Comparison of ENCODE assay signal across 8 cellular contexts in the genomic region with DNA sequence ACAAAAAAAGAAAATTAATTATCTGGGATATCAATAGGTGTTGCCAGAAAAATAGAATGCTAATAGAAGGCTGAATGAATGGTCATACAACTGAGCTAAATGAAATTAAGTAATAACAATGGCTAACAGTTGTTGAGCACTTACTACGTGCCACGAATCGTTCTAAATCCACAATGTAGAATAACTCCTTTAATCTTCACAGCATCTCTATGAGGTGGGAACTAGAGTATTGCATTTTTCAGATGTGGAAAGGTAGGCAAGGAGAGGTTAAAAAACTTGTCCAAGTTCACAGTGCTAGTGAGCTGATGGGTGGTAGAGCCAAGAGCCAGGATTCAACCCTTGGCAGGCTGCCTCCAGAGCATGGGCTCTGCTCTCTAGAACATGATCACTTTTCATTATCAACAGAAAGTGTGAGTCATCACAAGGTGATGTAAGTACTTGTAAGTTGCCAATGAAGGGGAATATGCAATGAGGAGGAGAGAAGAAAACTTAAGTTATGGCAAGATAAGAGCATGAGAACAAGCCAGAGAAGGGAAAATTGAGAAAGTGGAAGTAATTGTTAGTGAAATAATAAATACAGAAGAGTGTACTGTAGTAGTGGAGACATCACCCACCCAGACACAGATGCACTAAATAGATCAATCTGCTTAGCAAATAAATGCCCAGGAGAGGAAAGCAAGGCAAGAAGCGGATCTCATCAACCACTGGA.
DNase-seq lines count a peak whose midpoint lies in the region; ATAC-seq lines count a peak whose summit lies in the region.

No MANE protein-coding gene starts in this region.

- ATAC-seq in GM19455 (IDR thresholded peaks at IDR 0.05; ENCODE audit: unreplicated experiment) (no peak), GM21737 (IDR thresholded peaks at IDR 0.05; ENCODE audit: unreplicated experiment) (no peak)

- H3K27me3 ChIP-seq in H7 (ENCODE audit: control insufficient read depth, insufficient read depth, low read length): no peaks in the 10 kb centered on the region

- no peak overlapping the region for H3K4me3 ChIP-seq in H7 (ENCODE audit: insufficient read depth, low read depth, low read length)

- no peaks in the 10 kb centered on the region for H3K36me3 ChIP-seq in H7 (replicated peaks; ENCODE audit: control insufficient read depth, insufficient read depth, low read length)

- DNase-seq in H4 (ENCODE audit: low spot score) (peak; percentile 89), NCI-H446 treated with DMSO at 0.1 percent for 48 hours (lab: John Stamatoyannopoulos, UW) (peak; percentile 99), fibroblast of peridontal ligament (ENCODE audit: extremely low read depth) (peak; percentile 97), renal cortical epithelial cell (ENCODE audit: low read depth) (peak; percentile 96), 8988T (no peak), H7 (no peak)

Comparison
In these comparisons a context has a peak if more than half of its experiments do, and no peak if none do; other contexts are left out.
1. DNase-seq: peak in H4 (single experiment), NCI-H446 treated with DMSO at 0.1 percent for 48 hours (single experiment), fibroblast of peridontal ligament (single experiment) and renal cortical epithelial cell (single experiment); none in 8988T (single experiment) and H7 (single experiment).